14 cellular contexts compared by ENCODE assay signal in the genomic region with DNA sequence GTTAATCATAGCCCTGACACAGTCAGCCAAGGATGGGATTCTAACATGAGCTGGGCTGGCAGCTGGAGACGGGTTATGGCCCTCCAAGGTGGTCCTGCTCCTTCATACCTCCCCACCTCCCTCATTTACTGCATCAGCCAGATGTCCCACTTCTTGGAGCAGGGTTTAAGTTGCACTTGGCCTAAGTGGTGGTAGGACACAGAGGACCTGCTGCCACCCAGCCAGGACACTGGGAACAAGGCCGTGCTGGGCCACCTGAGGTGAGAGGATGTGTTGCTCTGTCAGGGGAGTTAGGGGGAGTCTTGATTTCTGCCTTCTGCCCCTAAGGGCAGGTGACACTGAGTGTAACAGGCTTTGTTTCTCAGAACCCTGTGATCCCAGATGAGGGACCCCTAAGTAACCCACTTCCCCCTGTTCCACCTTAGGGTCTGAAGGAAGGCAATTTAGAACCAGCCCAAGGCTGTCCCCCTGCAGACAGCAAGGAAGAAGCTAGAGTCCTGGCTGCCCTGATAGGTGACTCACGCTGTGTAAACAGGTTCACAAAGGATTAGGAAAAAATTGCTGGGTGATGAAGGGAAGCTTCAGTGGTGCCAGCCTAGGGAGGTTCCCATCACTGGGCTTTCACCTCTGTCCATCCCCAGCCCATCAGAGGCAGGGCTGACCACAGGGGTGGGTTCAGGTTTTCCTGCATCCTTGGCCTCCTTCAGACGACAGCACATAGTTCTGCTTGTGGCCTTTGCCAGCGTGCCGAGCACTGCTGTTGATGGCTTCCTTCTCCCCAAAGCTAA.
DNase-seq lines count a peak whose midpoint lies in the region; ATAC-seq, FAIRE-seq and TF ChIP-seq lines count a peak whose summit lies in the region.
"Had no signal": no experiment of that assay in that cellular context is flagged by ENCODE, and none has a peak within 500 bp of the region (broad histone marks: within the 10 kb centered on the region; RNA-seq: fewer than 3 reads in every experiment).

No MANE protein-coding gene starts in this region.

- no peak for TF ChIP-seq POLR2A in heart left ventricle (IDR thresholded peaks at IDR 0.05)

- ATAC-seq in heart left ventricle, result no peak
- ATAC-seq: gastrocnemius medialis had no signal

- H3K9me3 ChIP-seq in left ventricle myocardium inferior (replicated peaks) (no peaks in the 10 kb centered on the region), heart left ventricle (no peaks in the 10 kb centered on the region)
- H3K9me3 ChIP-seq: gastrocnemius medialis had no signal

- 92 to 97% (median 94%) methylated on average over 6 of the region's 6 CpGs for whole genome bisulfite sequencing in heart left ventricle, 4 donors

- H3K27me3 ChIP-seq in left ventricle myocardium inferior (ENCODE audit: low read depth), result no peaks in the 10 kb centered on the region
- no peaks in the 10 kb centered on the region for H3K27me3 ChIP-seq in heart left ventricle
- H3K27me3 ChIP-seq: gastrocnemius medialis had no signal

- intact Hi-C loops in left ventricle myocardium inferior (cut with micrococcal nuclease), result no loop called here
- intact Hi-C loops in heart left ventricle (cut with DNase I), result no loop called here

- no peak for FAIRE-seq in urothelium cell line (lab: Jason Lieb, UNC)

- H3K27ac ChIP-seq in left ventricle myocardium inferior (replicated peaks) (peak overlapping the region; percentile 24), heart left ventricle (peak overlapping the region in 1 of 12 donors; percentile 95)

- peaks cover 38% of the 10 kb centered on the region for H3K36me3 ChIP-seq in left ventricle myocardium inferior
- H3K36me3 ChIP-seq in heart left ventricle, result peaks cover 0 to 75% (median 33%) of the 10 kb centered on the region in 9 donors
- H3K36me3 ChIP-seq: gastrocnemius medialis had no signal

- DNase-seq in left ventricle myocardium inferior (no peak), heart left ventricle (no peak), SW480 (ENCODE audit: low spot score) (peak; percentile 83), iris pigment epithelial cell (ENCODE audit: low read depth) (peak; percentile 53), urothelium cell line (ENCODE audit: low spot score) (peak; percentile 80), NAMALWA (ENCODE audit: low spot score) (no peak)
- no peak for DNase-seq in activated effector memory CD4-positive, alpha-beta T cell treated with anti-CD3 and anti-CD28 coated beads, Interleukin-2, amount 50 U/mL, for 16 hours
- DNase-seq in activated CD4-positive, alpha-beta T cell treated with anti-CD3 and anti-CD28 coated beads, Interleukin-2, amount 50 U/mL, for 48 hours, result no peak
- DNase-seq: activated CD4-positive, alpha-beta T cell treated with anti-CD3 and anti-CD28 coated beads, Interleukin-2, amount 50 U/mL, for 4 hours; cortex of kidney; gastrocnemius medialis; mesendoderm; stimulated activated CD4-positive, alpha-beta T cell treated with anti-CD3 and anti-CD28 coated beads, Interleukin-1b, Interleukin-23, amount 100 ng/mL, for 48 hours; T-helper 1 cell had no signal

- H3K4me1 ChIP-seq in left ventricle myocardium inferior (peaks cover 98% of the 10 kb centered on the region), heart left ventricle (peaks cover 17 to 82% (median 47%) of the 10 kb centered on the region in 12 donors)

- no peak overlapping the region for H3K4me3 ChIP-seq in left ventricle myocardium inferior
- no peak overlapping the region for H3K4me3 ChIP-seq in heart left ventricle
- H3K4me3 ChIP-seq: gastrocnemius medialis had no signal

- TF ChIP-seq CTCF in left ventricle myocardium inferior (IDR thresholded peaks at IDR 0.05; ENCODE audit: borderline replicate concordance) (no peak), heart left ventricle (IDR thresholded peaks at IDR 0.05) (no peak)

Comparison
In these comparisons a context has a peak if more than half of its experiments do, and no peak if none do; other contexts are left out.
1. DNase-seq: peak in SW480 (single experiment), iris pigment epithelial cell (single experiment) and urothelium cell line (single experiment); none in left ventricle myocardium inferior (single experiment), heart left ventricle (0 of 5), activated effector memory CD4-positive, alpha-beta T cell treated with anti-CD3 and anti-CD28 coated beads, Interleukin-2, amount 50 U/mL, for 16 hours (single experiment), activated CD4-positive, alpha-beta T cell treated with anti-CD3 and anti-CD28 coated beads, Interleukin-2, amount 50 U/mL, for 48 hours (0 of 2) and NAMALWA (single experiment).